Comparison of ENCODE assay signal across 8 cellular contexts in genomic region chr5:31531888-31532710, GRCh38. TPM values are rescaled to one million over a fixed set of nuclear protein-coding genes. Genes with fewer than 3 reads are reported as not detected.
DNase-seq lines count a peak whose midpoint lies in the region; FAIRE-seq and TF ChIP-seq lines count a peak whose summit lies in the region.

Gene C5orf22 (plus strand): TSS chr5:31532301. CDS start chr5:31532393, 92 bp downstream.
Gene DROSHA (minus strand): TSS chr5:31532093. CDS start chr5:31529059, 3,034 bp downstream.

- peaks cover 22% of the 10 kb centered on the region; the same call in 1 of the 2 replicates for H3K36me3 ChIP-seq in Loucy (ENCODE audit: insufficient read depth, low read length)

- TF ChIP-seq POLR2A in H54 (IDR thresholded peaks at IDR 0.05; ENCODE audit: low read depth, low read length) = peak; percentile 78
- TF ChIP-seq POLR2A in Raji (IDR thresholded peaks at IDR 0.05; ENCODE audit: insufficient read depth, low read depth, low read length) = peak; percentile 68

- peaks cover 55% of the 10 kb centered on the region for H3K36me3 Mint-ChIP-seq in nephron (ENCODE audit: low read depth)
- H3K36me3 Mint-ChIP-seq in stimulated activated naive CD8-positive, alpha-beta T cell treated with anti-CD3 and anti-CD28 coated beads, Interleukin-15, Interleukin-2, amounts not matched to agents 100 ng/mL and 50 ng/mL, for 24 hours (ENCODE audit: low read depth) = peaks cover 52% of the 10 kb centered on the region

- peaks cover 3% of the 10 kb centered on the region for H3K27me3 ChIP-seq in Loucy (ENCODE audit: insufficient read depth, low read length, poor library complexity, severe bottlenecking)

- peaks cover 35% of the 10 kb centered on the region for H3K4me1 Mint-ChIP-seq in nephron
- H3K4me1 Mint-ChIP-seq in stimulated activated naive CD8-positive, alpha-beta T cell treated with anti-CD3 and anti-CD28 coated beads, Interleukin-15, Interleukin-2, amounts not matched to agents 100 ng/mL and 50 ng/mL, for 24 hours (ENCODE audit: low read depth) = peaks cover 49% of the 10 kb centered on the region

- peaks cover 18% of the 10 kb centered on the region for H4K20me1 ChIP-seq in Loucy (ENCODE audit: insufficient read depth, low read length, poor library complexity, severe bottlenecking)

- H3K79me2 ChIP-seq in Loucy (ENCODE audit: insufficient read depth, low read length) = peaks cover 65% of the 10 kb centered on the region

- peak within 1 kb of the TSS; percentile 99 to 100 (median 100) for H3K4me3 Mint-ChIP-seq in nephron
- peak within 1 kb of the TSS; percentile 93 for H3K4me3 Mint-ChIP-seq in stimulated activated naive CD8-positive, alpha-beta T cell treated with anti-CD3 and anti-CD28 coated beads, Interleukin-15, Interleukin-2, amounts not matched to agents 100 ng/mL and 50 ng/mL, for 24 hours

- no peaks in the 10 kb centered on the region for H3K9me3 Mint-ChIP-seq in nephron
- H3K9me3 Mint-ChIP-seq in stimulated activated naive CD8-positive, alpha-beta T cell treated with anti-CD3 and anti-CD28 coated beads, Interleukin-15, Interleukin-2, amounts not matched to agents 100 ng/mL and 50 ng/mL, for 24 hours = no peaks in the 10 kb centered on the region

- peak within 1 kb of the TSS; percentile 99 for H3K4me3 ChIP-seq in Loucy (ENCODE audit: low read length, poor library complexity, severe bottlenecking)
- peak within 1 kb of the TSS; percentile 97 for H3K4me3 ChIP-seq in fibroblast of the aortic adventitia (ENCODE audit: low read depth, low read length)

- peak within 1 kb of the TSS; percentile 82 for H3K4me2 ChIP-seq in Loucy (ENCODE audit: low read depth, low read length, poor library complexity, severe bottlenecking)

- H3K9ac ChIP-seq in Loucy (ENCODE audit: low read depth, low read length, poor library complexity, severe bottlenecking) = peak within 1 kb of the TSS; percentile 81

- H3K4me1 ChIP-seq in Loucy (ENCODE audit: insufficient read depth, low read length, poor library complexity, severe bottlenecking) = peaks cover 35% of the 10 kb centered on the region

- no peaks in the 10 kb centered on the region for H3K9me2 ChIP-seq in Loucy (replicated peaks; ENCODE audit: low read depth, low read length)

- H3F3A ChIP-seq in Loucy (ENCODE audit: low read depth) = no peaks in the 10 kb centered on the region

- peak; percentile 98 for DNase-seq in ELR (ENCODE audit: low read depth)
- peak; percentile 94 for DNase-seq in H54 (ENCODE audit: insufficient read length, low spot score)
- DNase-seq in activated T-helper 9 cell treated with anti-CD3 and anti-CD28 coated beads, Interleukin-2, amount 50 U/mL, for 16 hours (ENCODE audit: low read depth) = peak; percentile 88
- DNase-seq in fibroblast of the aortic adventitia (ENCODE audit: low read depth) = peak; percentile 94

- H3K27me3 Mint-ChIP-seq in nephron (ENCODE audit: low read depth) = no peaks in the 10 kb centered on the region
- H3K27me3 Mint-ChIP-seq in stimulated activated naive CD8-positive, alpha-beta T cell treated with anti-CD3 and anti-CD28 coated beads, Interleukin-15, Interleukin-2, amounts not matched to agents 100 ng/mL and 50 ng/mL, for 24 hours = no peaks in the 10 kb centered on the region

- peak within 1 kb of the TSS; percentile 92 for H2AFZ ChIP-seq in Loucy (ENCODE audit: low read length)

- TF ChIP-seq CTCF in Loucy (conservative IDR thresholded peaks at IDR 0.05; ENCODE audit: low read length) = peak; percentile 26; the same call in 1 of the 2 replicates
- no peak for TF ChIP-seq CTCF in fibroblast of the aortic adventitia (IDR thresholded peaks at IDR 0.05; ENCODE audit: insufficient read depth, low read length)
- TF ChIP-seq CTCF in nephron (IDR thresholded peaks at IDR 0.05; ENCODE audit: unreplicated experiment in 3 of 3) = no peak

- no peaks in the 10 kb centered on the region for H3K9me3 ChIP-seq in Loucy (ENCODE audit: insufficient read depth, low read depth, low read length)

- peak; percentile 93 for FAIRE-seq in H54 (lab: Jason Lieb, UNC)

- peak within 1 kb of the TSS; percentile 90 to 98 (median 98) for H3K27ac Mint-ChIP-seq in nephron
- peak within 1 kb of the TSS; percentile 88 for H3K27ac Mint-ChIP-seq in stimulated activated naive CD8-positive, alpha-beta T cell treated with anti-CD3 and anti-CD28 coated beads, Interleukin-15, Interleukin-2, amounts not matched to agents 100 ng/mL and 50 ng/mL, for 24 hours

RNA-seq across cellular contexts. Expression of gene C5orf22, which starts in this region (rescaled TPM):
- total RNA-seq in fibroblast of the aortic adventitia (ENCODE audit: low replicate concordance) = 4.1 and 18.7 TPM in 2 replicates

RNA-seq across cellular contexts. Expression of gene DROSHA, which starts in this region (rescaled TPM):
- total RNA-seq in fibroblast of the aortic adventitia (ENCODE audit: low replicate concordance) = 55.8 and 63.5 TPM in 2 replicates

Comparison
In these comparisons a context has a peak if more than half of its experiments do, and no peak if none do; other contexts are left out.
1. Peak in every context shown above with its lines: DNase-seq and H3K4me3 ChIP-seq.